ENCODE assay signal across 20 cellular contexts in the genomic region with DNA sequence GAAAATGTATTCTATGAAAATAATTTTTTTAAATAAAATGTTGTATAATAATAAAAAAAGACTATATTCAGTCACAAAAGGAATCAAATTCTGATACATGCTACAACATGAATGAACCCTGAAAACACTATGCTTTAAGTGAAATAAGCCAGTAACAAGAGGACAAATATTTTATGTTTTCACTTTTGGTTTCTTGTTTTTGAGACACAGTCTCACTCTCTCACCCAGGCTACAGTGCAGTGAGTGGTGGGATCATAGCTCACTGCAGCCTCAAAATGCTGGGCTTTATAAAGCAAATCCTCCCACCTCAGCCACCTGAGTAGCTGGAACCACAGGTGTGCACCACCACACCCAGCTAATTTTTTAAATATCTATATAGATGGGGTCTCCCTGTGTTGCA.
A peak's percentile ranks its signal among the peaks of the same experiment; 100 is the strongest.
DNase-seq lines count a peak whose midpoint lies in the region; ATAC-seq and TF ChIP-seq lines count a peak whose summit lies in the region.
"Had no signal": no experiment of that assay in that cellular context is flagged by ENCODE, and none has a peak within 500 bp of the region (broad histone marks: within the 10 kb centered on the region; RNA-seq: fewer than 3 reads in every experiment).

No MANE protein-coding gene starts in this region.

- H3K9me3 ChIP-seq in Caco-2: no peaks in the 10 kb centered on the region

- H3K27ac Mint-ChIP-seq in Caco-2 (ENCODE audit: unreplicated experiment): no peak overlapping the region
- H3K27ac Mint-ChIP-seq in endothelial cell (ENCODE audit: unreplicated experiment): no peak overlapping the region
- H3K27ac Mint-ChIP-seq: B cell; HFFc6; T-helper 2 cell treated with Interferon-gamma antibody and Interleukin-4, amounts not matched to agents 5 μg/mL and 100 μg/mL, for 36 hours had no signal

- no peak for TF ChIP-seq CTCF in Caco-2 (IDR thresholded peaks at IDR 0.05; ENCODE audit: insufficient read depth in 1 of 2, low read depth in 1 of 2, low read length in 1 of 2, severe bottlenecking in 1 of 2, unreplicated experiment in 1 of 2)
- TF ChIP-seq CTCF in endothelial cell (IDR thresholded peaks at IDR 0.05; ENCODE audit: unreplicated experiment): no peak

- no peaks in the 10 kb centered on the region for H3K9me3 Mint-ChIP-seq in Caco-2 (ENCODE audit: unreplicated experiment)
- no peaks in the 10 kb centered on the region for H3K9me3 Mint-ChIP-seq in endothelial cell (ENCODE audit: unreplicated experiment)
- H3K9me3 Mint-ChIP-seq: CD14-positive monocyte; H9; HFFc6; T-helper 2 cell treated with Interferon-gamma antibody and Interleukin-4, amounts not matched to agents 5 μg/mL and 100 μg/mL, for 36 hours had no signal

- H3K4me1 ChIP-seq in Caco-2: no peaks in the 10 kb centered on the region

- POLR2A ChIA-PET in Caco-2 (lab: Charles Lee): no interaction called here

- intact Hi-C loops in Caco-2 (cut with micrococcal nuclease; ENCODE audit: unreplicated experiment): no loop called here

- CTCF ChIA-PET in Caco-2 (lab: Charles Lee): no interaction called here

- H3K27me3 Mint-ChIP-seq in Caco-2 (ENCODE audit: insufficient read depth, unreplicated experiment) (no peaks in the 10 kb centered on the region), endothelial cell (ENCODE audit: unreplicated experiment) (peaks cover 1% of the 10 kb centered on the region)
- H3K27me3 Mint-ChIP-seq: B cell had no signal

- H3K36me3 ChIP-seq in Caco-2 (ENCODE audit: control insufficient read depth, insufficient read depth, low read length): no peaks in the 10 kb centered on the region

- DNase-seq in OCI-M1 (lab: John Stamatoyannopoulos, UW) (peak; percentile 8), Caco-2 (no peak), AML-193 (lab: John Stamatoyannopoulos, UW) (no peak), endothelial cell (ENCODE audit: low spot score) (no peak)
- DNase-seq: DMS53, H9, HFFc6, NCI-H1105, NCI-H146, NCI-H2029, NCI-H2227 treated with DMSO at 0.1 percent for 48 hours, NCI-H510A had no signal

- no peaks in the 10 kb centered on the region for H3K27me3 ChIP-seq in Caco-2 (replicated peaks; ENCODE audit: control insufficient read depth, insufficient read depth, low read length)

- no peak overlapping the region for H3K4me3 Mint-ChIP-seq in Caco-2 (ENCODE audit: unreplicated experiment)
- H3K4me3 Mint-ChIP-seq in endothelial cell (ENCODE audit: unreplicated experiment): no peak overlapping the region
- H3K4me3 Mint-ChIP-seq: B cell; CD14-positive monocyte; H9; HFFc6; T-helper 2 cell treated with Interferon-gamma antibody and Interleukin-4, amounts not matched to agents 5 μg/mL and 100 μg/mL, for 36 hours had no signal

- H3K4me1 Mint-ChIP-seq in Caco-2 (ENCODE audit: low read depth, unreplicated experiment): no peaks in the 10 kb centered on the region
- H3K4me1 Mint-ChIP-seq in endothelial cell (ENCODE audit: unreplicated experiment): peaks cover 7% of the 10 kb centered on the region

- BruUV-seq in Caco-2 (replicated peaks; lab: Mats Ljungman, UMichigan): no TSS peak

- peak; percentile 58 for ATAC-seq in GM18502 (IDR thresholded peaks at IDR 0.05; ENCODE audit: poor library complexity, unreplicated experiment)
- peak; percentile 65 for ATAC-seq in GM19035 (IDR thresholded peaks at IDR 0.05; ENCODE audit: unreplicated experiment)
- ATAC-seq in GM21723 (IDR thresholded peaks at IDR 0.05; ENCODE audit: unreplicated experiment): peak; percentile 74
- ATAC-seq: Panc1, SK-N-SH treated with all-trans-retinoic acid at 6 μM for 48 hours had no signal

- no peak overlapping the region for H3K4me3 ChIP-seq in Caco-2 (ENCODE audit: low read depth, low read length)

- H3K36me3 Mint-ChIP-seq in Caco-2 (ENCODE audit: insufficient read depth, unreplicated experiment): peaks cover 4% of the 10 kb centered on the region
- H3K36me3 Mint-ChIP-seq in endothelial cell (ENCODE audit: low read depth, unreplicated experiment): no peaks in the 10 kb centered on the region
